In the genomic region with DNA sequence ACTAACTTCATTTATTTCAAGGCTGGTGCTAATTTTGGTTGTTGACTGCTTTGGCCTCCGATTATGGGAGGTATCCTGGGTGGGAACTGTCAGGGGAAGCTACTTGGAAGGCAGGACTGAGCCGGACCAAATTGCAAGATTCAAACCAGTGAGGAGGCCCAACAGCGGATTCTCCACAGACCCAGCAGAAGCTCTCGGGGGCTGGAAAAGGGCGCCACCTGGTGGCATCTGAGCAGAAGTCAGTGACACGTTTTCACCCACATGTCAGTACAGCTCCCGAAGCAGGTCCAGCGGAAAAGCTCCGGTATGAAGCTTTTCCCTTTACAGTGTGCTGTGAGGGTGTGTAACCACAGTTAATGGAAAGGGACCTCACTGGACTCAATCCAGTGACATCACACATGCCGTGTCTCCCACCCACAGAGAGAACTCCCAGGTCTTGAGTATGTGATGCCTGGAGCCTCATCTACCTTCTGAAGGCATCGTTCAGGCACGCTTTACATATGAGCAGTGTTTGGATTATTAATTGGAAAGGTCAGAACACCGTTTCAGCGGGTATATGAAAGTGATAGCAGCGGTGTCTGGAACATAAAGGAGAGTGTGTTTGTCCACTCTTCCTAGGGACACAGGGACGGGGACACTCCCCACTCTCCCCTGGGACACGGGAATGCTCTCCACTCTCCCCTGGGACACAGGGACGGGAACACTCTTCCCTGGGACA, we compare ENCODE assay signal across 8 cellular contexts. TPM values are rescaled to one million over a fixed set of nuclear protein-coding genes. Genes with fewer than 3 reads are reported as not detected.
DNase-seq lines count a peak whose midpoint lies in the region; TF ChIP-seq lines count a peak whose summit lies in the region.
"Had no signal": no experiment of that assay in that cellular context is flagged by ENCODE, and none has a peak within 500 bp of the region (broad histone marks: within the 10 kb centered on the region; RNA-seq: fewer than 3 reads in every experiment).

No MANE protein-coding gene starts in this region.

- 35 to 57% methylated on average over 15 to 18 of the region's 18 CpGs for WGBS in testis, 2 donors

- TF ChIP-seq POLR2A in testis (IDR thresholded peaks at IDR 0.05) = no peak

- H3K36me3 ChIP-seq in testis (ENCODE audit: low read depth, missing control alignments) = no peaks in the 10 kb centered on the region

- no peaks in the 10 kb centered on the region for H3K27me3 ChIP-seq in testis

- peak; percentile 66 for TF ChIP-seq CTCF in GM13976 (IDR thresholded peaks at IDR 0.05; ENCODE audit: borderline replicate concordance, control extremely low read depth, extremely low read depth, insufficient read depth, missing control alignments)
- TF ChIP-seq CTCF in RWPE1 (conservative IDR thresholded peaks at IDR 0.05; ENCODE audit: low read depth) = peak; percentile 87
- peak; percentile 87 for TF ChIP-seq CTCF in foreskin fibroblast (IDR thresholded peaks at IDR 0.05; ENCODE audit: low read depth, low read length)
- TF ChIP-seq CTCF in testis (IDR thresholded peaks at IDR 0.05) = peak; percentile 86 to 89 (median 88)

- no peaks in the 10 kb centered on the region for H3K9me3 ChIP-seq in testis

- no peak overlapping the region for H3K27ac ChIP-seq in RWPE1
- H3K27ac ChIP-seq in testis = no peak overlapping the region
- H3K27ac ChIP-seq: skin epidermis had no signal

- no peak overlapping the region for H3K4me3 ChIP-seq in foreskin fibroblast (ENCODE audit: low read depth in 1 of 2, low read length in 2 of 2)
- H3K4me3 ChIP-seq in testis = no peak overlapping the region
- H3K4me3 ChIP-seq: skin epidermis had no signal

- POLR2A ChIA-PET in RWPE1 (lab: Yijun Ruan, JAX; ENCODE audit: low non-redundant PET) = no interaction called here

- H3K4me1 ChIP-seq in testis = no peaks in the 10 kb centered on the region

- CTCF ChIA-PET in RWPE1 (lab: Yijun Ruan, JAX) = interaction anchor here (0.5 to 1.9 kb wide), 13 partner anchors 13 to 436 kb away, joined by 3 to 12 read pairs (median 4); no protein-coding TSS in a partner anchor

- in situ Hi-C loops in GM13976 (cut with MboI; ENCODE audit: low sequenced_read_pairs, unreplicated experiment) = loop anchor here (25.0 kb wide), 1 partner anchor 203 kb away; no protein-coding TSS in a partner anchor

- intact Hi-C loops in testis (cut with DNase I; ENCODE audit: low total_unique reads) = no loop called here

- peak; percentile 87 for DNase-seq in GM13976 (ENCODE audit: low spot score)
- DNase-seq in M059J (ENCODE audit: low read depth) = peak; percentile 72
- peak; percentile 71 for DNase-seq in RWPE1 (ENCODE audit: low spot score)
- DNase-seq in activated T-helper 1 cell treated with anti-CD3 and anti-CD28 coated beads, Interleukin-2, amount 50 U/mL, for 16 hours (ENCODE audit: low read depth in 1 of 2, low spot score in 1 of 2) = peak; percentile 68 to 71
- peak; percentile 79 to 94 for DNase-seq in foreskin fibroblast
- DNase-seq in nucleus accumbens (lab: John Stamatoyannopoulos, UW) = peak in 51 of 56 donors; percentile 14 to 90 (median 59)
- peak; percentile 85 for DNase-seq in testis

RNA-seq across cellular contexts. Expression of gene P2RX2, which starts 3.6 kb away (rescaled TPM):
- not detected in 2 replicates for total RNA-seq in M059J (2014; rRNA removed; shearing (Covaris generic))
- 1 to 10 TPM; 2.2 to 2.7 TPM for total RNA-seq in testis
- polyA plus RNA-seq in testis (ENCODE audit: insufficient read depth, low read depth, low replicate concordance) = 3.0 TPM

RNA-seq across cellular contexts. Expression of gene LRCOL1, which starts 4.6 kb away (rescaled TPM):
- total RNA-seq in M059J (2014; rRNA removed; shearing (Covaris generic)) = not detected in 2 replicates
- total RNA-seq in testis = under 1 TPM in 1 of 2 donors, not detected in 1; 0.81 TPM
- 1.6 TPM for polyA plus RNA-seq in testis (ENCODE audit: insufficient read depth, low read depth, low replicate concordance)
